ENCODE assay signal across 8 cellular contexts in genomic region chr17:28841901-28842281, GRCh38. TPM values are rescaled to one million over a fixed set of nuclear protein-coding genes. Genes with fewer than 3 reads are reported as not detected.
A peak's percentile ranks its signal among the peaks of the same experiment; 100 is the strongest.
DNase-seq lines count a peak whose midpoint lies in the region; ATAC-seq, FAIRE-seq and TF ChIP-seq lines count a peak whose summit lies in the region.

No MANE protein-coding gene starts in this region.

- TF ChIP-seq CTCF in fibroblast of mammary gland (conservative IDR thresholded peaks at IDR 0.05; ENCODE audit: control insufficient read depth, insufficient read depth, low read depth, low read length) (no peak), retinal pigment epithelial cell (conservative IDR thresholded peaks at IDR 0.05; ENCODE audit: low read depth, low read length) (no peak), D721Med (IDR thresholded peaks at IDR 0.05; ENCODE audit: insufficient read depth, missing control alignments) (no peak)

- DNase-seq in NCI-H345 treated with DMSO at 0.1 percent for 48 hours (lab: John Stamatoyannopoulos, UW; ENCODE audit: unreplicated experiment), result peak; percentile 10
- no peak for DNase-seq in NCI-H345 (lab: John Stamatoyannopoulos, UW)
- peak in 1 of 2 experiments; percentile 46 for DNase-seq in SJSA1 (ENCODE audit: low read depth in 1 of 2, low spot score in 2 of 2)
- no peak for DNase-seq in fibroblast of mammary gland (ENCODE audit: low read depth)
- DNase-seq in retinal pigment epithelial cell (ENCODE audit: low read depth), result no peak
- no peak for DNase-seq in D721Med (ENCODE audit: insufficient read length, low spot score)

- FAIRE-seq in D721Med (lab: Jason Lieb, UNC), result no peak

- peaks cover 26% of the 10 kb centered on the region for H3K4me1 ChIP-seq in SJSA1 (replicated peaks)

- peaks cover 3% of the 10 kb centered on the region; the same call in 1 of the 2 replicates for H3K36me3 ChIP-seq in SJSA1

- H3K4me3 ChIP-seq in SJSA1, result peak overlapping the region; percentile 63
- peak overlapping the region; percentile 96 for H3K4me3 ChIP-seq in fibroblast of mammary gland (ENCODE audit: control insufficient read depth, low read depth, low read length)
- H3K4me3 ChIP-seq in retinal pigment epithelial cell (ENCODE audit: low read length), result peak overlapping the region; percentile 94

- H3K27me3 ChIP-seq in SJSA1 (replicated peaks), result no peaks in the 10 kb centered on the region

- ATAC-seq in HG03565 (IDR thresholded peaks at IDR 0.05; ENCODE audit: unreplicated experiment) (no peak), GM18505 (IDR thresholded peaks at IDR 0.05; ENCODE audit: unreplicated experiment) (no peak)

- no peaks in the 10 kb centered on the region; the same call in 1 of the 2 replicates for H3K9me3 ChIP-seq in SJSA1 (replicated peaks)

- peak overlapping the region; percentile 9; the same call in 1 of the 2 replicates for H3K27ac ChIP-seq in SJSA1

- TF ChIP-seq POLR2A in GM18505 (IDR thresholded peaks at IDR 0.05; ENCODE audit: borderline replicate concordance, extremely low read depth, insufficient read depth, insufficient read length), result no peak

RNA-seq across cellular contexts. Expression of gene FAM222B, which starts 0.7 kb away (rescaled TPM):
- total RNA-seq in SJSA1 (2014; rRNA removed; shearing (Covaris generic)), result 5.0 and 5.2 TPM in 2 replicates

RNA-seq across cellular contexts. Expression of gene ERAL1, which starts 12.9 kb away (rescaled TPM):
- 32.0 and 55.6 TPM in 2 replicates for total RNA-seq in SJSA1 (2014; rRNA removed; shearing (Covaris generic))

RNA-seq across cellular contexts. Expression of gene FLOT2, which starts 55.6 kb away (rescaled TPM):
- 13.4 and 18.3 TPM in 2 replicates for total RNA-seq in SJSA1 (2014; rRNA removed; shearing (Covaris generic))
